ENCODE assay signal across 1 cellular context in genomic region chr6:159727717-159728440, GRCh38.
TF ChIP-seq lines count a peak whose summit lies in the region.

No MANE protein-coding gene starts in this region.

TF ChIP-seq in K562, 482 proteins besides CTCF, POLR2A, EP300 and RAD21 (continued from another document and continues in another):
- TF ChIP-seq ATF4 (CRISPR knock-in tag; IDR thresholded peaks at IDR 0.05) (no peak), ZNF121 (CRISPR knock-in tag; conservative IDR thresholded peaks at IDR 0.05) (no peak), BCLAF1 (IDR thresholded peaks at IDR 0.05; ENCODE audit: borderline replicate concordance in 1 of 2, control insufficient read depth in 1 of 2, low read depth in 2 of 2, low read length in 1 of 2) (no peak), KDM2B (CRISPR knock-in tag; IDR thresholded peaks at IDR 0.05) (no peak), MTA1 (IDR thresholded peaks at IDR 0.05; ENCODE audit: borderline replicate concordance) (no peak), NR0B1 (IDR thresholded peaks at IDR 0.05; ENCODE audit: partially characterized antibody) (no peak), ZC3H8 (IDR thresholded peaks at IDR 0.05) (no peak), THRB (CRISPR knock-in tag; conservative IDR thresholded peaks at IDR 0.05) (no peak), FOXK2 (conservative IDR thresholded peaks at IDR 0.05 in 1 of 2, IDR thresholded peaks at IDR 0.05 in 1 of 2; ENCODE audit: low read depth in 2 of 2) (no peak), ZNF280A (IDR thresholded peaks at IDR 0.05; ENCODE audit: low read depth, partially characterized antibody) (no peak), ZBTB34 (CRISPR knock-in tag; IDR thresholded peaks at IDR 0.05) (no peak), SLC30A9 (CRISPR knock-in tag; IDR thresholded peaks at IDR 0.05) (no peak), ZBTB7A (IDR thresholded peaks at IDR 0.05; ENCODE audit: borderline replicate concordance, control insufficient read depth, low read depth, low read length) (peak; percentile 68; the same call in 1 of the 2 replicates), ZNF445 (CRISPR knock-in tag; IDR thresholded peaks at IDR 0.05; ENCODE audit: low read depth) (no peak), E2F4 (CRISPR knock-in tag; IDR thresholded peaks at IDR 0.05; ENCODE audit: low read depth) (peak; percentile 49; the same call in 1 of the 2 replicates), COPS2 (conservative IDR thresholded peaks at IDR 0.05) (no peak), SMC3 (conservative IDR thresholded peaks at IDR 0.05; ENCODE audit: insufficient read depth, low read depth, low read length) (no peak), E2F8 (IDR thresholded peaks at IDR 0.05; ENCODE audit: low read depth, partially characterized antibody) (no peak), ZNF23 (CRISPR knock-in tag; IDR thresholded peaks at IDR 0.05) (no peak), KAT8 (IDR thresholded peaks at IDR 0.05; ENCODE audit: low read depth) (no peak), NFRKB (IDR thresholded peaks at IDR 0.05; ENCODE audit: low read depth) (peak; percentile 58), KHSRP (IDR thresholded peaks at IDR 0.05) (no peak), ZNF3 (CRISPR knock-in tag; IDR thresholded peaks at IDR 0.05) (no peak), UBTF (IDR thresholded peaks at IDR 0.05; ENCODE audit: borderline replicate concordance in 1 of 2, low read depth in 2 of 2, low read length in 2 of 2) (peak; percentile 92 to 96), ZNF780A (CRISPR knock-in tag; IDR thresholded peaks at IDR 0.05) (no peak), E2F1 (CRISPR knock-in tag; IDR thresholded peaks at IDR 0.05) (no peak), ZNF655 (CRISPR knock-in tag; IDR thresholded peaks at IDR 0.05) (no peak), CBX1 (IDR thresholded peaks at IDR 0.05; ENCODE audit: low read depth) (no peak), NFATC3 (IDR thresholded peaks at IDR 0.05) (no peak), DEAF1 (CRISPR knock-in tag; IDR thresholded peaks at IDR 0.05) (no peak), RBM25 (IDR thresholded peaks at IDR 0.05; ENCODE audit: low read depth, low read length, severe bottlenecking) (no peak), PHB2 (IDR thresholded peaks at IDR 0.05; ENCODE audit: low read depth) (no peak), SRSF7 (optimal IDR thresholded peaks at IDR 0.05; ENCODE audit: low read depth, low read length) (no peak), HBP1 (CRISPR knock-in tag; IDR thresholded peaks at IDR 0.05) (no peak), FOXK1 (CRISPR knock-in tag; IDR thresholded peaks at IDR 0.05; ENCODE audit: borderline replicate concordance) (peak; percentile 41; the same call in 1 of the 2 replicates), ZNF274 (IDR thresholded peaks at IDR 0.05; ENCODE audit: borderline replicate concordance, low read depth, low read length) (no peak)
